9 cellular contexts compared by ENCODE assay signal in the genomic region with DNA sequence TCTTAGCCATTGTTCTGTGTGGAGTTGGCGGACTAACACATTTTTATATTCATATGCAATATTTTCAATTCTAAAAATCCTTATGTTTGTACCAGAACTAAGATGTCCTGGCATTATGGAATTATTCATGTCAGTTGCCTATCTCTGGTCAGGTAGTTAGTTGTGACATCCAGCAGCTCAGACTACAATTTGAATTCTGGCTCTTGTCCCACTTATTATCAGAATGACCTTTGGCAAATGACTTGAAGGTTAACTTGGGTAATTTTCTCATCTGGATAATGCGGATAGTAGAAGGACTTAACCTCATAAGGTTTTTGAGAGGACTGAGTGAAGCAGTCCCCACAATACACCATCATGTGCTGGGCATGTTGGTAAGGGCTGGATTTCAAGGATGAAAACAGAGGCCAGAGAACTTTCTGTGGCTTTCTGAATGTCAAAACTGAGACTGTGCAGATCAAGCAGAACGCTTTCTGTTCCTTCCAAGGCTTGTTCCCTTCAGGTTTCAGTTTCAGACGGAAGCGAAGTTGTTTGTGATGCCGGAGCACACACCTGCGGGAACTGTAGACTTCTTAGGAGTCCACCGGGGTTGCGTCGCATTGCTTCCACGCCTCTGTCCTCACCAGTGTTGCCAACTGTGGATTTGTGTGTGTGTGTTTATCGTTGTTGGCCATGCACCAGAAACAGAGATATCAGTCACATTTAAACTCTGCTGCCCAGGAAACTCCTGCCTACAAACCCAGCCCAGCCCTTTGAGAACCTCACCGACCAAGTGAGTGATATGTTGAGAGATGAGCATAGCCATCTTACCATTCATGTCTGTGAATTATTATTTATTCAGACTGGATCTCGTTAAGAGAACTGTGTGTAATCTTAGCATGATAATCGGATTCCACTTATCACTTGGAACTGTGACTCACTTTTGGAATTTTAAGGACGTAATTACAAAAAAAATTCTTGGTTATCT.
DNase-seq lines count a peak whose midpoint lies in the region; ATAC-seq and TF ChIP-seq lines count a peak whose summit lies in the region.
"Had no signal": no experiment of that assay in that cellular context is flagged by ENCODE, and none has a peak within 500 bp of the region (broad histone marks: within the 10 kb centered on the region; RNA-seq: fewer than 3 reads in every experiment).

No MANE protein-coding gene starts in this region.

- H3K9me3 Mint-ChIP-seq in type B pancreatic cell: peaks cover 9% of the 10 kb centered on the region
- H3K9me3 Mint-ChIP-seq in naive thymus-derived CD4-positive, alpha-beta T cell: peaks cover 0 to 13% (median 0%) of the 10 kb centered on the region in 11 donors

- intact Hi-C loops in naive thymus-derived CD4-positive, alpha-beta T cell (cut with micrococcal nuclease): no loop called here

- no peaks in the 10 kb centered on the region for H3K27me3 ChIP-seq in cardiac muscle cell
- no peaks in the 10 kb centered on the region for H3K27me3 ChIP-seq in naive thymus-derived CD4-positive, alpha-beta T cell (ENCODE audit: control insufficient read depth in 2 of 2, insufficient read depth in 2 of 2, low read length in 2 of 2)

- no peak for TF ChIP-seq CTCF in cardiac muscle cell (IDR thresholded peaks at IDR 0.05; ENCODE audit: low read depth, low read length)
- no peak for TF ChIP-seq CTCF in type B pancreatic cell (conservative IDR thresholded peaks at IDR 0.05)

- H3K36me3 Mint-ChIP-seq in type B pancreatic cell: peaks cover 21% of the 10 kb centered on the region
- peaks cover 0 to 2% (median 0%) of the 10 kb centered on the region in 5 donors for H3K36me3 Mint-ChIP-seq in naive thymus-derived CD4-positive, alpha-beta T cell

- H3K4me3 Mint-ChIP-seq in type B pancreatic cell: no peak overlapping the region
- no peak overlapping the region for H3K4me3 Mint-ChIP-seq in naive thymus-derived CD4-positive, alpha-beta T cell

- CTCF ChIA-PET in naive thymus-derived CD4-positive, alpha-beta T cell (lab: Charles Lee): no interaction called here

- peak overlapping the region; percentile 32 for H3K27ac Mint-ChIP-seq in type B pancreatic cell
- H3K27ac Mint-ChIP-seq in naive thymus-derived CD4-positive, alpha-beta T cell: no peak overlapping the region

- peak overlapping the region; percentile 83 for H3K27ac ChIP-seq in cardiac muscle cell
- H3K27ac ChIP-seq in naive thymus-derived CD4-positive, alpha-beta T cell (ENCODE audit: low read depth, low read length): no peak overlapping the region

- DNase-seq in cardiac muscle cell (ENCODE audit: low read depth in 1 of 2, low spot score in 1 of 2) (peak in 1 of 2 donors; percentile 63), type B pancreatic cell (ENCODE audit: extremely low spot score, unreplicated experiment) (no peak), iPS-NIHi7 (ENCODE audit: extremely low spot score) (no peak), AML-193 (lab: John Stamatoyannopoulos, UW) (no peak), NCI-H524 treated with DMSO at 0.1 percent for 48 hours (lab: John Stamatoyannopoulos, UW) (no peak)
- DNase-seq in naive thymus-derived CD4-positive, alpha-beta T cell: no peak

- H3K9me3 ChIP-seq in cardiac muscle cell (ENCODE audit: low read depth): no peaks in the 10 kb centered on the region
- H3K9me3 ChIP-seq in naive thymus-derived CD4-positive, alpha-beta T cell (ENCODE audit: control insufficient read depth in 2 of 3, low read length in 3 of 3): no peaks in the 10 kb centered on the region

- H3K36me3 ChIP-seq in cardiac muscle cell: no peaks in the 10 kb centered on the region
- no peaks in the 10 kb centered on the region for H3K36me3 ChIP-seq in naive thymus-derived CD4-positive, alpha-beta T cell (ENCODE audit: control insufficient read depth in 2 of 3, insufficient read depth in 3 of 3, low read length in 3 of 3)

- no peak overlapping the region for H3K4me3 ChIP-seq in cardiac muscle cell
- no peak overlapping the region for H3K4me3 ChIP-seq in naive thymus-derived CD4-positive, alpha-beta T cell (ENCODE audit: low read length)

- peaks cover 32% of the 10 kb centered on the region for H3K4me1 ChIP-seq in cardiac muscle cell (ENCODE audit: low read depth)
- no peaks in the 10 kb centered on the region for H3K4me1 ChIP-seq in naive thymus-derived CD4-positive, alpha-beta T cell (ENCODE audit: control insufficient read depth in 2 of 2, insufficient read depth in 2 of 2, low read length in 2 of 2)

- POLR2A ChIA-PET in naive thymus-derived CD4-positive, alpha-beta T cell (lab: Charles Lee): no interaction called here

- H3K27me3 Mint-ChIP-seq in type B pancreatic cell: no peaks in the 10 kb centered on the region
- peaks cover 0 to 21% (median 3%) of the 10 kb centered on the region in 5 donors for H3K27me3 Mint-ChIP-seq in naive thymus-derived CD4-positive, alpha-beta T cell

- peaks cover 31% of the 10 kb centered on the region for H3K4me1 Mint-ChIP-seq in type B pancreatic cell (ENCODE audit: unreplicated experiment)
- no peaks in the 10 kb centered on the region for H3K4me1 Mint-ChIP-seq in naive thymus-derived CD4-positive, alpha-beta T cell

- ATAC-seq in GM21360 (IDR thresholded peaks at IDR 0.05; ENCODE audit: unreplicated experiment): peak; percentile 94
- ATAC-seq in HG03521 (IDR thresholded peaks at IDR 0.05; ENCODE audit: unreplicated experiment): peak; percentile 65
- no peak for ATAC-seq in naive thymus-derived CD4-positive, alpha-beta T cell
- ATAC-seq: Panc1 had no signal
